13 cellular contexts compared by ENCODE assay signal in genomic region chr1:1602941-1603506, GRCh38. TPM values are rescaled to one million over a fixed set of nuclear protein-coding genes. Genes with fewer than 3 reads are reported as not detected.
DNase-seq lines count a peak whose midpoint lies in the region; TF ChIP-seq lines count a peak whose summit lies in the region.
"Had no signal": no experiment of that assay in that cellular context is flagged by ENCODE, and none has a peak within 500 bp of the region (broad histone marks: within the 10 kb centered on the region; RNA-seq: fewer than 3 reads in every experiment).

No MANE protein-coding gene starts in this region.

- no peaks in the 10 kb centered on the region for H3F3A ChIP-seq in smooth muscle cell (ENCODE audit: low read depth)

- H3K27me3 ChIP-seq in BE2C (peaks cover 4% of the 10 kb centered on the region), SJCRH30 (peaks cover 40% of the 10 kb centered on the region), smooth muscle cell (ENCODE audit: low read depth) (peaks cover 33% of the 10 kb centered on the region)
- H3K27me3 ChIP-seq: MG63 had no signal

- no peaks in the 10 kb centered on the region for H4K20me1 ChIP-seq in smooth muscle cell (ENCODE audit: low read depth)

- no peak overlapping the region for H3K27ac ChIP-seq in SJCRH30
- H3K27ac ChIP-seq in smooth muscle cell (ENCODE audit: low read depth), result no peak overlapping the region
- H3K27ac ChIP-seq: transverse colon had no signal

- WGBS in smooth muscle cell (ENCODE audit: low lambda C conversion rate), result 82% methylated on average over 14 of the region's 14 CpGs

- H2AFZ ChIP-seq in smooth muscle cell (ENCODE audit: low read depth), result no peak overlapping the region

- H3K4me1 ChIP-seq in BE2C (peaks cover 10% of the 10 kb centered on the region), SJCRH30 (peaks cover 9% of the 10 kb centered on the region; the same call in 1 of the 2 replicates), smooth muscle cell (ENCODE audit: low read depth) (no peaks in the 10 kb centered on the region)

- H3K9ac ChIP-seq in smooth muscle cell (ENCODE audit: low read depth), result no peak overlapping the region

- H3K9me3 ChIP-seq in BE2C, result no peaks in the 10 kb centered on the region
- H3K9me3 ChIP-seq in SJCRH30 (replicated peaks), result no peaks in the 10 kb centered on the region
- no peaks in the 10 kb centered on the region for H3K9me3 ChIP-seq in smooth muscle cell (replicated peaks; ENCODE audit: low read depth)
- H3K9me3 ChIP-seq: MG63, transverse colon had no signal

- H3K36me3 ChIP-seq in BE2C, result no peaks in the 10 kb centered on the region
- H3K36me3 ChIP-seq in SJCRH30, result no peaks in the 10 kb centered on the region
- H3K36me3 ChIP-seq in smooth muscle cell (ENCODE audit: low read depth), result no peaks in the 10 kb centered on the region
- H3K36me3 ChIP-seq: MG63, transverse colon had no signal

- H3K4me3 ChIP-seq in BE2C (ENCODE audit: low read depth, low read length) (no peak overlapping the region), SJCRH30 (no peak overlapping the region), smooth muscle cell (no peak overlapping the region)
- H3K4me3 ChIP-seq: MG63, transverse colon had no signal

- no peaks in the 10 kb centered on the region for H3K79me2 ChIP-seq in smooth muscle cell (ENCODE audit: low read depth)

- H3K4me2 ChIP-seq in smooth muscle cell, result no peak overlapping the region

- TF ChIP-seq CTCF in BE2C (IDR thresholded peaks at IDR 0.05; ENCODE audit: low read depth, low read length) (no peak), smooth muscle cell (IDR thresholded peaks at IDR 0.05; ENCODE audit: borderline replicate concordance, insufficient read depth, poor library complexity, severe bottlenecking) (no peak)

- peak; percentile 46 for DNase-seq in 8988T
- peak; percentile 78 for DNase-seq in BE2C
- DNase-seq in SJCRH30, result peak; percentile 51 to 54
- DNase-seq in superior temporal gyrus (ENCODE audit: extremely low spot score), result no peak
- DNase-seq in smooth muscle cell (lab: John Stamatoyannopoulos, UW; ENCODE audit: unreplicated experiment), result no peak
- DNase-seq in AG08395 (ENCODE audit: low spot score), result no peak
- DNase-seq: activated CD4-positive, alpha-beta T cell treated with anti-CD3 and anti-CD28 coated beads, Interleukin-2, amount 10 ng/mL, durations not matched to agents 7 days and 5 days; activated naive CD4-positive, alpha-beta T cell; C1 segment of cervical spinal cord; foreskin melanocyte; MG63; NCI-H1930; transverse colon had no signal

RNA-seq across cellular contexts. Expression of gene FNDC10, which starts 3.1 kb away (rescaled TPM):
- 31.5 TPM for polyA plus RNA-seq in BE2C (2012; ENCODE audit: insufficient read depth, insufficient read length, low read depth)
- 1.5 and 1.9 TPM in 2 replicates for total RNA-seq in SJCRH30 (2014; rRNA removed; shearing (Covaris generic))
- 3.3 and 9.1 TPM in 2 replicates for total RNA-seq in smooth muscle cell
- 14.2 and 22.5 TPM in 2 replicates for polyA plus RNA-seq in smooth muscle cell

RNA-seq across cellular contexts. Expression of gene MIB2, which starts 12.3 kb away (rescaled TPM):
- 41.5 TPM for polyA plus RNA-seq in BE2C (2012; ENCODE audit: insufficient read depth, insufficient read length, low read depth)
- 37.2 and 49.6 TPM in 2 replicates for total RNA-seq in SJCRH30 (2014; rRNA removed; shearing (Covaris generic))
- 21.9 and 42.7 TPM in 2 replicates for total RNA-seq in smooth muscle cell
- 61.2 and 71.2 TPM in 2 replicates for polyA plus RNA-seq in smooth muscle cell

RNA-seq across cellular contexts. Expression of gene SSU72, which starts 28.4 kb away (rescaled TPM):
- polyA plus RNA-seq in BE2C (2012; ENCODE audit: insufficient read depth, insufficient read length, low read depth), result 249 TPM
- total RNA-seq in SJCRH30 (2014; rRNA removed; shearing (Covaris generic)), result 258 and 267 TPM in 2 replicates
- total RNA-seq in smooth muscle cell, result 77.3 and 116 TPM in 2 replicates
- polyA plus RNA-seq in smooth muscle cell, result 223 and 231 TPM in 2 replicates

RNA-seq across cellular contexts. Expression of gene MMP23B, which starts 28.9 kb away (rescaled TPM):
- polyA plus RNA-seq in BE2C (2012; ENCODE audit: insufficient read depth, insufficient read length, low read depth), result 0.66 TPM
- total RNA-seq in SJCRH30 (2014; rRNA removed; shearing (Covaris generic)), result 0.81 and 2.7 TPM in 2 replicates
- 81.7 and 89.8 TPM in 2 replicates for total RNA-seq in smooth muscle cell
- 197 and 218 TPM in 2 replicates for polyA plus RNA-seq in smooth muscle cell

RNA-seq across cellular contexts. Expression of gene CDK11B, which starts 55.8 kb away (rescaled TPM):
- polyA plus RNA-seq in BE2C (2012; ENCODE audit: insufficient read depth, insufficient read length, low read depth), result 163 TPM
- total RNA-seq in SJCRH30 (2014; rRNA removed; shearing (Covaris generic)), result 28.0 and 32.6 TPM in 2 replicates
- total RNA-seq in smooth muscle cell, result 12.1 and 15.6 TPM in 2 replicates
- 13.7 and 21.1 TPM in 2 replicates for polyA plus RNA-seq in smooth muscle cell

Comparison
In these comparisons a context has a peak if more than half of its experiments do, and no peak if none do; other contexts are left out.
1. DNase-seq: peak in 8988T (single experiment), BE2C (single experiment) and SJCRH30 (2 of 2); none in superior temporal gyrus (single experiment), smooth muscle cell (single experiment) and AG08395 (single experiment).